In the genomic region with DNA sequence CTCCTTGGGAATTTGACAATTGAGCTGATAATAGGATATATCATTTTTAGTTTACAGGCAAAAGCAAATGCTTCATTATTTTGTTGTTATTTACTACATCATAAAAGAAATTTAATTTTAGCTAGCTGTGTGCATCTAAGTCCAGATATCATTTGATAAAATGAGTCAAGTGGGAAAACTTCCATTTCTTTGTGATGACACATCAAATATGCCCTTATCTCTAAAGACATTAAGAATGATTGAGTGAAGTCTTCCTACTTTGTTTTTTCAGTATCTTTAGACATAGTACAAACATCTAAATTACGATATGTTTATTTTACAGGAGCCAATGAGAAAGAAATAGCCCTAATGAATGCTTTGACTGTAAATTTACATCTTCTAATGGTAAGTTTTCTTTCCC, we compare ENCODE assay signal across 22 cellular contexts.
DNase-seq lines count a peak whose midpoint lies in the region; ATAC-seq, FAIRE-seq and TF ChIP-seq lines count a peak whose summit lies in the region.
"Had no signal": no experiment of that assay in that cellular context is flagged by ENCODE, and none has a peak within 500 bp of the region (broad histone marks: within the 10 kb centered on the region; RNA-seq: fewer than 3 reads in every experiment).

No MANE protein-coding gene starts in this region.

- ATAC-seq in HepG2 = no peak
- ATAC-seq in right lobe of liver = no peak
- ATAC-seq in HG02571 (IDR thresholded peaks at IDR 0.05; ENCODE audit: unreplicated experiment) = no peak
- no peak for ATAC-seq in aorta (ENCODE audit: low FRiP score)
- no peak for ATAC-seq in stimulated activated memory B cell treated with anti-CD40 and anti-IgM and Interleukin-4, amounts not matched to agents 10 μg/mL and 1 μg/mL and 100 μg/mL, for 72 hours

- TF ChIP-seq POLR2A in HepG2 (IDR thresholded peaks at IDR 0.05; ENCODE audit: insufficient read depth in 1 of 2, low read depth in 2 of 2, low read length in 2 of 2) (no peak), right lobe of liver (IDR thresholded peaks at IDR 0.05) (no peak)

- no peak overlapping the region for H3K4me3 Mint-ChIP-seq in stimulated activated memory B cell treated with anti-CD40 and anti-IgM and Interleukin-4, amounts not matched to agents 10 μg/mL and 1 μg/mL and 100 μg/mL, for 72 hours
- H3K4me3 Mint-ChIP-seq: CD4-positive, CD25-positive, alpha-beta regulatory T cell; CD8-positive, alpha-beta memory T cell; IgD-negative memory B cell had no signal

- H3K79me2 ChIP-seq in HepG2 (ENCODE audit: insufficient read depth, low read length) = no peaks in the 10 kb centered on the region

- no peak for TF ChIP-seq EP300 in HepG2 (IDR thresholded peaks at IDR 0.05; ENCODE audit: low read depth in 2 of 2, low read length in 2 of 2)
- TF ChIP-seq EP300 in HepG2 (CRISPR knock-in tag; IDR thresholded peaks at IDR 0.05; ENCODE audit: borderline replicate concordance) = no peak

- CTCF ChIA-PET in HepG2 (lab: Yijun Ruan, JAX; ENCODE audit: low intra/inter-chr PET ratio, low total read pairs) (no interaction called here), HEK293T (lab: Yijun Ruan, JAX) (no interaction called here)

- no peak overlapping the region for H2AFZ ChIP-seq in HepG2 (ENCODE audit: low read length)
- H2AFZ ChIP-seq: GM23248 had no signal

- intact Hi-C loops in HepG2 (cut with micrococcal nuclease; ENCODE audit: unreplicated experiment) = no loop called here
- intact Hi-C loops in right lobe of liver (cut with DNase I) = no loop called here
- intact Hi-C loops in aorta (cut with DNase I) = no loop called here

- TF ChIP-seq RAD21 in HepG2 (CRISPR knock-in tag; IDR thresholded peaks at IDR 0.05) = no peak

- H3K9ac ChIP-seq in HepG2 (ENCODE audit: insufficient read depth, low read depth, low read length) = no peak overlapping the region
- H3K9ac ChIP-seq: GM23248 had no signal

- H3K9me3 Mint-ChIP-seq in stimulated activated memory B cell treated with anti-CD40 and anti-IgM and Interleukin-4, amounts not matched to agents 10 μg/mL and 1 μg/mL and 100 μg/mL, for 72 hours = peaks cover 8% of the 10 kb centered on the region

- peaks cover 23% of the 10 kb centered on the region for H3K4me1 Mint-ChIP-seq in stimulated activated memory B cell treated with anti-CD40 and anti-IgM and Interleukin-4, amounts not matched to agents 10 μg/mL and 1 μg/mL and 100 μg/mL, for 72 hours
- H3K4me1 Mint-ChIP-seq: CD4-positive, CD25-positive, alpha-beta regulatory T cell; CD8-positive, alpha-beta memory T cell had no signal

- H3K4me1 ChIP-seq in HepG2 (ENCODE audit: insufficient read depth, low read length) (peaks cover 40% of the 10 kb centered on the region), right lobe of liver (peaks cover 0 to 15% (median 7%) of the 10 kb centered on the region in 4 donors), aorta (ENCODE audit: control insufficient read depth in 1 of 2, insufficient read depth in 2 of 2, low read length in 2 of 2) (no peaks in the 10 kb centered on the region)
- H3K4me1 ChIP-seq: BE2C had no signal

- peaks cover 13% of the 10 kb centered on the region for H3K9me3 ChIP-seq in HepG2 (ENCODE audit: low read length)
- H3K9me3 ChIP-seq in right lobe of liver = no peaks in the 10 kb centered on the region
- H3K9me3 ChIP-seq in aorta (ENCODE audit: control insufficient read depth, low read length) = no peaks in the 10 kb centered on the region
- H3K9me3 ChIP-seq: BE2C, HAP-1 had no signal

- H3K27ac ChIP-seq in HepG2 (ENCODE audit: extremely low read length, insufficient read depth, low read length) (no peak overlapping the region), right lobe of liver (no peak overlapping the region), aorta (ENCODE audit: low read depth in 1 of 2, low read length in 2 of 2) (no peak overlapping the region)
- H3K27ac ChIP-seq: 22Rv1, GM23248, HL-60 had no signal

- POLR2A ChIA-PET in HepG2 (lab: Yijun Ruan, JAX) (no interaction called here), HEK293T (lab: Yijun Ruan, JAX) (no interaction called here)

- no peaks in the 10 kb centered on the region for H4K20me1 ChIP-seq in HepG2 (ENCODE audit: insufficient read depth, low read length)

- DNase-seq in HepG2 (ENCODE audit: low spot score) (no peak), right lobe of liver (no peak), HEK293T (ENCODE audit: extremely low spot score) (no peak), amniotic epithelial cell (ENCODE audit: low read depth) (peak; percentile 82), iris pigment epithelial cell (ENCODE audit: low read depth) (peak; percentile 44), aorta (no peak)
- DNase-seq: BE2C; C1 segment of cervical spinal cord; CD4-positive, CD25-positive, alpha-beta regulatory T cell; CD8-positive, alpha-beta memory T cell; COR-L47; GM23248; KG1 had no signal

- no peak overlapping the region for H3K4me2 ChIP-seq in HepG2 (ENCODE audit: low read depth, low read length)

- H3K27me3 Mint-ChIP-seq in stimulated activated memory B cell treated with anti-CD40 and anti-IgM and Interleukin-4, amounts not matched to agents 10 μg/mL and 1 μg/mL and 100 μg/mL, for 72 hours = no peaks in the 10 kb centered on the region
- H3K27me3 Mint-ChIP-seq: IgD-negative memory B cell had no signal

- H3K27ac Mint-ChIP-seq in stimulated activated memory B cell treated with anti-CD40 and anti-IgM and Interleukin-4, amounts not matched to agents 10 μg/mL and 1 μg/mL and 100 μg/mL, for 72 hours = no peak overlapping the region
- H3K27ac Mint-ChIP-seq: CD4-positive, CD25-positive, alpha-beta regulatory T cell; CD8-positive, alpha-beta memory T cell; IgD-negative memory B cell had no signal

- H3K27me3 ChIP-seq in HepG2 (ENCODE audit: control insufficient read depth in 1 of 2, insufficient read depth in 2 of 2, low read length in 2 of 2) (no peaks in the 10 kb centered on the region), right lobe of liver (no peaks in the 10 kb centered on the region), aorta (ENCODE audit: control insufficient read depth in 1 of 2, insufficient read depth in 2 of 2, low read length in 1 of 2) (no peaks in the 10 kb centered on the region)
- H3K27me3 ChIP-seq: BE2C had no signal

- H3K4me3 ChIP-seq in HepG2 (replicated peaks in 1 of 3; ENCODE audit: insufficient read depth in 1 of 3, low read depth in 2 of 3, low read length in 3 of 3) = no peak overlapping the region
- H3K4me3 ChIP-seq in right lobe of liver = no peak overlapping the region
- H3K4me3 ChIP-seq in aorta (ENCODE audit: low read length in 2 of 2) = no peak overlapping the region
- H3K4me3 ChIP-seq: GM23248, HAP-1 had no signal

- H3K36me3 Mint-ChIP-seq in stimulated activated memory B cell treated with anti-CD40 and anti-IgM and Interleukin-4, amounts not matched to agents 10 μg/mL and 1 μg/mL and 100 μg/mL, for 72 hours = peaks cover 79% of the 10 kb centered on the region
- H3K36me3 Mint-ChIP-seq: CD4-positive, CD25-positive, alpha-beta regulatory T cell; CD8-positive, alpha-beta memory T cell had no signal

- peaks cover 1 to 17% of the 10 kb centered on the region in 2 experiments; a peak in 4 of 5 replicates for H3K36me3 ChIP-seq in HepG2 (replicated peaks in 1 of 2; ENCODE audit: control insufficient read depth in 1 of 2, insufficient read depth in 2 of 2, low read length in 2 of 2)
- peaks cover 0 to 7% (median 1%) of the 10 kb centered on the region in 4 donors for H3K36me3 ChIP-seq in right lobe of liver
- H3K36me3 ChIP-seq in aorta (ENCODE audit: control insufficient read depth in 1 of 2, insufficient read depth in 2 of 2, low read length in 1 of 2) = no peaks in the 10 kb centered on the region
- H3K36me3 ChIP-seq: BE2C, HAP-1 had no signal

- 94% methylated on average over 1 of the region's 1 CpG for WGBS in HepG2 (ENCODE audit: low lambda C conversion rate)
- 50% methylated on average over 1 of the region's 1 CpG for WGBS in right lobe of liver (ENCODE audit: insufficient coverage, low coverage, low lambda C conversion rate, missing lambda C conversion rate)
- WGBS in aorta, 2 donors = 32 to 33% methylated on average over 1 of the region's 1 CpG

- FAIRE-seq in HepG2 (lab: Jason Lieb, UNC) = no peak
- FAIRE-seq: D721Med, G401.6, GM12891 had no signal

- TF ChIP-seq CTCF in HepG2 (CRISPR knock-in tag; IDR thresholded peaks at IDR 0.05) (no peak), right lobe of liver (IDR thresholded peaks at IDR 0.05) (no peak)

- in situ Hi-C loops in HepG2 (cut with HindIII; ENCODE audit: extremely low pct_ligation_motif_present, low pct_unique_long_range_greater_than_20kb) = no loop called here

- no TSS peak for BruUV-seq in HepG2 (replicated peaks; lab: Mats Ljungman, UMichigan)

TF ChIP-seq in HepG2, 621 proteins besides CTCF, POLR2A, EP300 and RAD21 (continues in another document):
- no peak for TF ChIP-seq ZNF768 (CRISPR knock-in tag; IDR thresholded peaks at IDR 0.05)
- TF ChIP-seq HDAC6 (IDR thresholded peaks at IDR 0.05; ENCODE audit: low read depth, low read length) = no peak
- TF ChIP-seq MAFF (IDR thresholded peaks at IDR 0.05; ENCODE audit: low read depth, low read length) = peak; percentile 41; the same call in 1 of the 2 replicates
- TF ChIP-seq MAFK (conservative IDR thresholded peaks at IDR 0.05 in 1 of 2, IDR thresholded peaks at IDR 0.05 in 1 of 2; ENCODE audit: low read length in 2 of 2) = peak; percentile 39 to 58; a peak in 2 of 4 replicates
- no peak for TF ChIP-seq ZNF17 (CRISPR knock-in tag; IDR thresholded peaks at IDR 0.05)
- TF ChIP-seq SALL1 (CRISPR knock-in tag; IDR thresholded peaks at IDR 0.05) = no peak
- no peak for TF ChIP-seq JUN (CRISPR knock-in tag; IDR thresholded peaks at IDR 0.05)

TF ChIP-seq in HEK293T, 16 proteins besides CTCF, POLR2A, EP300 and RAD21:
- TF ChIP-seq CTBP1 (IDR thresholded peaks at IDR 0.05; ENCODE audit: borderline replicate concordance) = no peak
- TF ChIP-seq, protein P1, sequence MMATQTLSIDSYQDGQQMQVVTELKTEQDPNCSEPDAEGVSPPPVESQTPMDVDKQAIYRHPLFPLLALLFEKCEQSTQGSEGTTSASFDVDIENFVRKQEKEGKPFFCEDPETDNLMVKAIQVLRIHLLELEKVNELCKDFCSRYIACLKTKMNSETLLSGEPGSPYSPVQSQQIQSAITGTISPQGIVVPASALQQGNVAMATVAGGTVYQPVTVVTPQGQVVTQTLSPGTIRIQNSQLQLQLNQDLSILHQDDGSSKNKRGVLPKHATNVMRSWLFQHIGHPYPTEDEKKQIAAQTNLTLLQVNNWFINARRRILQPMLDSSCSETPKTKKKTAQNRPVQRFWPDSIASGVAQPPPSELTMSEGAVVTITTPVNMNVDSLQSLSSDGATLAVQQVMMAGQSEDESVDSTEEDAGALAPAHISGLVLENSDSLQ (IDR thresholded peaks at IDR 0.05) = peak; percentile 48; the same call in 1 of the 2 replicates
- TF ChIP-seq ZNF384 (IDR thresholded peaks at IDR 0.05) = no peak

Comparison
In these comparisons a context has a peak if more than half of its experiments do, and no peak if none do; other contexts are left out.
1. DNase-seq: peak in amniotic epithelial cell (single experiment) and iris pigment epithelial cell (single experiment); none in HepG2 (single experiment), right lobe of liver (0 of 3), HEK293T (single experiment) and aorta (0 of 2).